In the genomic region with DNA sequence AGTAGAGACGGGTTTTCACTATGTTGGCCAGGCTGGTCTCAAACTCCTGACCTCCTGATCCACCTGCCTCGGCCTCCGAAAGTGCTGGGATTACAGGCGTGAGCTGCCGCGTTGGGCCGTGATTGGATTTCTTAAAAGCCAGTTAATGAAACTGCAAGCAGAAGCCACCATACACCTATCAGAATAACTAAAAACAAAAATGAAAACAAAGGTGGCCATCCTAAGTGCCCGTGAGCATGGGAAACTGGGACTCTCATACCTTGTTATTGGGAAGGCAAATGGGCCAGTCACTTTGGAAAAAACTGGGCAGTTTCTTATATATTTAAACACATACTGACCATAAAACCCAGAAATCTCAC, we compare ENCODE assay signal across 16 cellular contexts. TPM values are rescaled to one million over a fixed set of nuclear protein-coding genes. Genes with fewer than 3 reads are reported as not detected.
DNase-seq lines count a peak whose midpoint lies in the region; ATAC-seq, FAIRE-seq and TF ChIP-seq lines count a peak whose summit lies in the region.
"Had no signal": no experiment of that assay in that cellular context is flagged by ENCODE, and none has a peak within 500 bp of the region (broad histone marks: within the 10 kb centered on the region; RNA-seq: fewer than 3 reads in every experiment).

No MANE protein-coding gene starts in this region.

- no peak overlapping the region for H3K23ac ChIP-seq in neuronal stem cell (ENCODE audit: low read depth, low read length, poor library complexity)

- no peak overlapping the region for H4K8ac ChIP-seq in neuronal stem cell (ENCODE audit: low read depth, low read length)

- intact Hi-C loops in K562 (cut with micrococcal nuclease) (no loop called here), psoas muscle (cut with DNase I) (no loop called here)

- H3K4ac ChIP-seq in neuronal stem cell (ENCODE audit: low read length): no peak overlapping the region

- no peak overlapping the region for H2AK5ac ChIP-seq in neuronal stem cell (ENCODE audit: low read depth, low read length)

- FAIRE-seq in K562 (lab: Jason Lieb, UNC): no peak
- FAIRE-seq: D721Med, frontal cortex, GM12891 had no signal

- no peak for ATAC-seq in K562
- no peak for ATAC-seq in psoas muscle
- ATAC-seq in GM21529 (IDR thresholded peaks at IDR 0.05; ENCODE audit: unreplicated experiment): no peak
- no peak for ATAC-seq in GM21526 (IDR thresholded peaks at IDR 0.05; ENCODE audit: low FRiP score, unreplicated experiment)

- H3K79me2 ChIP-seq in K562 (ENCODE audit: control insufficient read depth, insufficient read depth, low read length): no peaks in the 10 kb centered on the region

- no peak for TF ChIP-seq POLR2A in K562 (conservative IDR thresholded peaks at IDR 0.05)

- CTCF ChIA-PET in K562 (lab: Yijun Ruan, JAX; ENCODE audit: low intra/inter-chr PET ratio): interaction anchor here (0.7 kb wide), 2 partner anchors 15 to 156 kb away, joined by 3 read pairs; a partner anchor contains a TSS

- H3K27me3 Mint-ChIP-seq in T-helper 2 cell treated with Interferon-gamma antibody and Interleukin-4, amounts not matched to agents 5 μg/mL and 100 μg/mL, for 36 hours (ENCODE audit: low read depth): no peaks in the 10 kb centered on the region
- peaks cover 1% of the 10 kb centered on the region for H3K27me3 Mint-ChIP-seq in IgD-negative memory B cell

- H2BK15ac ChIP-seq in neuronal stem cell (ENCODE audit: low read length): no peak overlapping the region

- H3K36me3 ChIP-seq in K562 (ENCODE audit: control insufficient read depth, insufficient read depth, low read length) (no peaks in the 10 kb centered on the region), psoas muscle (ENCODE audit: insufficient read depth in 1 of 2, low read depth in 1 of 2) (no peaks in the 10 kb centered on the region), neuronal stem cell (replicated peaks in 1 of 2; ENCODE audit: control insufficient read depth in 2 of 2, insufficient read depth in 2 of 2, low read length in 2 of 2) (no peaks in the 10 kb centered on the region)
- H3K36me3 ChIP-seq: adrenal gland, SJSA1 had no signal

- no peaks in the 10 kb centered on the region for H3K27me3 ChIP-seq in K562 (ENCODE audit: control insufficient read depth in 2 of 2, insufficient read depth in 2 of 2, low read length in 2 of 2)
- no peaks in the 10 kb centered on the region for H3K27me3 ChIP-seq in psoas muscle (ENCODE audit: insufficient read depth in 3 of 3, low read length in 2 of 3)
- no peaks in the 10 kb centered on the region for H3K27me3 ChIP-seq in neuronal stem cell (ENCODE audit: control insufficient read depth in 3 of 3, insufficient read depth in 3 of 3, low read depth in 1 of 3, low read length in 3 of 3)
- H3K27me3 ChIP-seq: adrenal gland, SJSA1 had no signal

- no peak overlapping the region for H3K18ac ChIP-seq in neuronal stem cell (ENCODE audit: low read length)

- H2AFZ ChIP-seq in K562 (ENCODE audit: low read depth, low read length): peak overlapping the region; percentile 44; the same call in 1 of the 2 replicates
- no peak overlapping the region for H2AFZ ChIP-seq in neuronal stem cell (ENCODE audit: low read length)

- H3K27ac Mint-ChIP-seq in T-helper 2 cell treated with Interferon-gamma antibody and Interleukin-4, amounts not matched to agents 5 μg/mL and 100 μg/mL, for 36 hours: peak overlapping the region; percentile 93
- H3K27ac Mint-ChIP-seq in IgD-negative memory B cell: peak overlapping the region; percentile 88 to 99 (median 99)

- H2BK12ac ChIP-seq in neuronal stem cell (ENCODE audit: low read length): no peak overlapping the region

- TF ChIP-seq CTCF in K562 (IDR thresholded peaks at IDR 0.05 in 2 of 3, conservative IDR thresholded peaks at IDR 0.05 in 1 of 3; ENCODE audit: insufficient read depth in 2 of 3, low read depth in 1 of 3, low read length in 3 of 3) (no peak), psoas muscle (IDR thresholded peaks at IDR 0.05) (no peak)

- no peak overlapping the region for H3K14ac ChIP-seq in neuronal stem cell (ENCODE audit: low read length)

- DNase-seq in T-helper 2 cell treated with Interferon-gamma antibody and Interleukin-4, amounts not matched to agents 5 μg/mL and 100 μg/mL, for 36 hours (ENCODE audit: low spot score): no peak
- DNase-seq in T-helper 2 cell (no peak), K562 (ENCODE audit: extremely low read depth in 1 of 4, low spot score in 3 of 4) (no peak), psoas muscle (no peak), neuronal stem cell (ENCODE audit: low spot score) (no peak)
- DNase-seq: 8988T, adrenal gland, islet precursor cell, NCI-H2029 had no signal

- peaks cover 12% of the 10 kb centered on the region for H3K4me1 Mint-ChIP-seq in T-helper 2 cell treated with Interferon-gamma antibody and Interleukin-4, amounts not matched to agents 5 μg/mL and 100 μg/mL, for 36 hours (ENCODE audit: low read depth)
- H3K4me1 Mint-ChIP-seq in IgD-negative memory B cell: peaks cover 30 to 43% (median 37%) of the 10 kb centered on the region in 3 donors

- H2BK5ac ChIP-seq in neuronal stem cell (ENCODE audit: low read length): no peak overlapping the region

- TF ChIP-seq RAD21 in K562 (CRISPR knock-in tag; conservative IDR thresholded peaks at IDR 0.05 in 1 of 2, IDR thresholded peaks at IDR 0.05 in 1 of 2): no peak

- in situ Hi-C loops in K562 (cut with MboI): loop anchor here (5.0 kb wide), 1 partner anchor 139 kb away; a partner anchor contains a TSS

- TF ChIP-seq EP300 in K562 (IDR thresholded peaks at IDR 0.05; ENCODE audit: low read length): no peak

- no peak overlapping the region for H4K91ac ChIP-seq in neuronal stem cell (ENCODE audit: low read depth, low read length, poor library complexity)

- H2BK120ac ChIP-seq in neuronal stem cell (ENCODE audit: low read depth, low read length): no peak overlapping the region

- H4K20me1 ChIP-seq in K562 (replicated peaks; ENCODE audit: control insufficient read depth, insufficient read depth, low read length): no peaks in the 10 kb centered on the region

- POLR2A ChIA-PET in K562 (lab: Yijun Ruan, JAX): interaction anchor here (0.6 kb wide), 2 partner anchors 74 to 150 kb away, joined by 3 read pairs; no protein-coding TSS in a partner anchor

- H3K4me1 ChIP-seq in K562 (replicated peaks in 1 of 2; ENCODE audit: control insufficient read depth in 2 of 2, insufficient read depth in 2 of 2, low read length in 2 of 2) (no peaks in the 10 kb centered on the region), psoas muscle (no peaks in the 10 kb centered on the region), neuronal stem cell (ENCODE audit: control insufficient read depth in 2 of 2, insufficient read depth in 1 of 2, low read depth in 1 of 2, low read length in 2 of 2) (no peaks in the 10 kb centered on the region)
- H3K4me1 ChIP-seq: adrenal gland, SJSA1 had no signal

- H3K9me3 Mint-ChIP-seq in T-helper 2 cell treated with Interferon-gamma antibody and Interleukin-4, amounts not matched to agents 5 μg/mL and 100 μg/mL, for 36 hours: no peaks in the 10 kb centered on the region
- H3K9me3 Mint-ChIP-seq in IgD-negative memory B cell: peaks cover 0 to 2% (median 0%) of the 10 kb centered on the region in 3 donors

- no TSS peak for BruUV-seq in K562 (replicated peaks; lab: Mats Ljungman, UMichigan)

- H3K36me3 Mint-ChIP-seq in T-helper 2 cell treated with Interferon-gamma antibody and Interleukin-4, amounts not matched to agents 5 μg/mL and 100 μg/mL, for 36 hours (ENCODE audit: low read depth): no peaks in the 10 kb centered on the region
- H3K36me3 Mint-ChIP-seq in IgD-negative memory B cell: peaks cover 2% of the 10 kb centered on the region

- H3K79me1 ChIP-seq in neuronal stem cell (ENCODE audit: low read depth, low read length): no peaks in the 10 kb centered on the region

- H3K9me3 ChIP-seq in K562 (replicated peaks; ENCODE audit: control insufficient read depth, insufficient read depth, low read depth, low read length): no peaks in the 10 kb centered on the region
- H3K9me3 ChIP-seq in psoas muscle: no peaks in the 10 kb centered on the region
- H3K9me3 ChIP-seq in neuronal stem cell (replicated peaks in 1 of 2; ENCODE audit: control insufficient read depth in 2 of 2, insufficient read depth in 1 of 2, low read depth in 1 of 2, low read length in 2 of 2): no peaks in the 10 kb centered on the region
- H3K9me3 ChIP-seq: adrenal gland, SJSA1 had no signal

- H3K4me2 ChIP-seq in K562 (ENCODE audit: insufficient read depth, low read length) (no peak overlapping the region; the same call in 1 of the 2 replicates), neuronal stem cell (ENCODE audit: insufficient read depth, low read length, poor library complexity, severe bottlenecking) (no peak overlapping the region)

- H3K9me1 ChIP-seq in K562 (ENCODE audit: control insufficient read depth, insufficient read depth, low read length): no peaks in the 10 kb centered on the region

- no peak overlapping the region for H3K27ac ChIP-seq in K562 (ENCODE audit: extremely low read depth, low read depth, low read length)
- H3K27ac ChIP-seq in psoas muscle: peak overlapping the region; percentile 38
- H3K27ac ChIP-seq in neuronal stem cell (replicated peaks; ENCODE audit: low read length): no peak overlapping the region
- H3K27ac ChIP-seq: SJSA1 had no signal

- WGBS in K562 (ENCODE audit: insufficient coverage, low coverage, missing lambda C conversion rate): 86% methylated on average over 8 of the region's 8 CpGs
- WGBS in psoas muscle, 3 donors: 90 to 96% (median 92%) methylated on average over 8 of the region's 8 CpGs
- no CpG with 5 or more reads among the region's 8 CpGs for WGBS in neuronal stem cell (ENCODE audit: extremely low coverage in 2 of 2, insufficient read length in 2 of 2, insufficient replicate concordance in 1 of 2), 2 donors

- no peak overlapping the region for H3K4me3 ChIP-seq in K562
- H3K4me3 ChIP-seq in psoas muscle: no peak overlapping the region
- no peak overlapping the region for H3K4me3 ChIP-seq in neuronal stem cell (ENCODE audit: low read length in 2 of 2)
- H3K4me3 ChIP-seq: SJSA1 had no signal

- peak overlapping the region; percentile 85 for H3K4me3 Mint-ChIP-seq in T-helper 2 cell treated with Interferon-gamma antibody and Interleukin-4, amounts not matched to agents 5 μg/mL and 100 μg/mL, for 36 hours
- peak overlapping the region; percentile 80 to 96 (median 86) for H3K4me3 Mint-ChIP-seq in IgD-negative memory B cell

- H3K9ac ChIP-seq in K562 (ENCODE audit: insufficient read depth in 1 of 2, low read depth in 2 of 2, low read length in 2 of 2): no peak overlapping the region
- H3K9ac ChIP-seq in neuronal stem cell (ENCODE audit: low read depth, low read length, poor library complexity): no peak overlapping the region

RNA-seq across cellular contexts. Expression of a gene that starts 7.7 kb away (rescaled TPM):
- polyA plus RNA-seq in IgD-negative memory B cell (24.2 TPM), K562 (2011; rRNA removed) (11.4 and 12.5 TPM in 2 replicates), K562 (2014; fragmentation: Illumina TruSeq; extraction: Trizol) (4.2 and 5.7 TPM in 2 replicates), K562 (2014; fragmentation: Nextera tagmentation; extraction: Ambion mirVana) (under 1 TPM; 0.32 to 0.98 TPM), K562 (2014; rRNA removed) (3.7 and 7.2 TPM in 2 replicates), psoas muscle (10 to 100 TPM in 2 of 3 donors, 1 to 10 TPM in 1; 4.0 to 24.7 (median 12.1) TPM)
- 16.6 and 18.2 TPM in 2 replicates for total RNA-seq in K562 (2011; cell fraction: chromatin; rRNA removed; ENCODE audit: low replicate concordance)
- total RNA-seq in K562 (2011; cell fraction: nucleolus; rRNA removed): 8.3 and 13.5 TPM in 2 replicates
- total RNA-seq in K562 (2011; cell fraction: nucleoplasm; rRNA removed): 15.0 and 27.9 TPM in 2 replicates
- total RNA-seq in K562 (2014; rRNA removed) (5.1 and 5.5 TPM in 2 replicates), K562 (2014; rRNA removed; fragmentation: Illumina TruSeq; extraction: Trizol) (3.7 and 4.7 TPM in 2 replicates), K562 (2015; rRNA removed; fragmentation: Illumina TruSeq; extraction: Trizol) (5.1 and 6.3 TPM in 2 replicates), K562 (2021) (3.8 and 4.0 TPM in 2 replicates), psoas muscle (10 to 100 TPM in 3 of 4 donors, 1 to 10 TPM in 1; 8.6 to 23.5 (median 12.7) TPM)
- polyA plus RNA-seq in K562 (2011; cell fraction: cytosol; rRNA removed): 9.8 and 10.2 TPM in 2 replicates
- polyA plus RNA-seq in K562 (2011; cell fraction: nucleus; rRNA removed): 26.2 and 26.6 TPM in 2 replicates
- polyA plus RNA-seq in K562 (2012): 6.4 and 15.2 TPM in 2 replicates
- polyA minus RNA-seq in K562 (2011; rRNA and poly(A)+ RNA removed): 9.4 and 10.4 TPM in 2 replicates
- polyA minus RNA-seq in K562 (2011; cell fraction: cytosol; rRNA and poly(A)+ RNA removed): 2.3 and 5.8 TPM in 2 replicates
- polyA minus RNA-seq in K562 (2011; cell fraction: nucleus; rRNA and poly(A)+ RNA removed): 10.5 and 16.1 TPM in 2 replicates
- 71.4 TPM for polyA plus RNA-seq in neuronal stem cell (2013, experiment 1 of 2)
- 67.0 TPM for polyA plus RNA-seq in neuronal stem cell (2013, experiment 2 of 2)

RNA-seq across cellular contexts. Expression of a gene that starts 23.1 kb away (rescaled TPM):
- 10.1 TPM for polyA plus RNA-seq in IgD-negative memory B cell
- 18.9 and 40.1 TPM in 2 replicates for total RNA-seq in K562 (2011; cell fraction: chromatin; rRNA removed; ENCODE audit: low replicate concordance)
- total RNA-seq in K562 (2011; cell fraction: nucleolus; rRNA removed): 12.0 and 15.0 TPM in 2 replicates
- 29.2 and 51.3 TPM in 2 replicates for total RNA-seq in K562 (2011; cell fraction: nucleoplasm; rRNA removed)
- 5.3 and 5.4 TPM in 2 replicates for total RNA-seq in K562 (2014; rRNA removed)
- total RNA-seq in K562 (2014; rRNA removed; fragmentation: Illumina TruSeq; extraction: Trizol): 11.9 and 12.1 TPM in 2 replicates
- total RNA-seq in K562 (2015; rRNA removed; fragmentation: Illumina TruSeq; extraction: Trizol): 7.6 and 8.0 TPM in 2 replicates
- 19.3 and 21.8 TPM in 2 replicates for total RNA-seq in K562 (2021)
- 21.6 and 23.1 TPM in 2 replicates for polyA plus RNA-seq in K562 (2011; rRNA removed)
- polyA plus RNA-seq in K562 (2011; cell fraction: cytosol; rRNA removed): 7.9 and 14.3 TPM in 2 replicates
- 17.9 and 24.3 TPM in 2 replicates for polyA plus RNA-seq in K562 (2011; cell fraction: nucleus; rRNA removed)
- polyA plus RNA-seq in K562 (2012): 13.8 and 15.4 TPM in 2 replicates
- 18.2 and 19.5 TPM in 2 replicates for polyA plus RNA-seq in K562 (2014; fragmentation: Illumina TruSeq; extraction: Trizol)
- polyA plus RNA-seq in K562 (2014; fragmentation: Nextera tagmentation; extraction: Ambion mirVana): 1 to 10 TPM; 2.6 to 4.7 TPM
- polyA plus RNA-seq in K562 (2014; rRNA removed): 15.2 and 16.9 TPM in 2 replicates
- 36.0 and 39.7 TPM in 2 replicates for polyA minus RNA-seq in K562 (2011; rRNA and poly(A)+ RNA removed)
- 14.9 and 17.1 TPM in 2 replicates for polyA minus RNA-seq in K562 (2011; cell fraction: cytosol; rRNA and poly(A)+ RNA removed)
- polyA minus RNA-seq in K562 (2011; cell fraction: nucleus; rRNA and poly(A)+ RNA removed): 11.0 and 20.3 TPM in 2 replicates
- total RNA-seq in psoas muscle: 100 to 1,000 TPM in 2 of 4 donors, 10 to 100 TPM in 2; 61.1 to 213 (median 86.7) TPM
- polyA plus RNA-seq in psoas muscle: 100 to 1,000 TPM in 1 of 3 donors, 10 to 100 TPM in 2; 54.6 to 134 (median 65.4) TPM
- polyA plus RNA-seq in neuronal stem cell (2013, experiment 1 of 2): 10.5 TPM
- 10.4 TPM for polyA plus RNA-seq in neuronal stem cell (2013, experiment 2 of 2)
